ENCODE assay signal across 23 cellular contexts in the genomic region with DNA sequence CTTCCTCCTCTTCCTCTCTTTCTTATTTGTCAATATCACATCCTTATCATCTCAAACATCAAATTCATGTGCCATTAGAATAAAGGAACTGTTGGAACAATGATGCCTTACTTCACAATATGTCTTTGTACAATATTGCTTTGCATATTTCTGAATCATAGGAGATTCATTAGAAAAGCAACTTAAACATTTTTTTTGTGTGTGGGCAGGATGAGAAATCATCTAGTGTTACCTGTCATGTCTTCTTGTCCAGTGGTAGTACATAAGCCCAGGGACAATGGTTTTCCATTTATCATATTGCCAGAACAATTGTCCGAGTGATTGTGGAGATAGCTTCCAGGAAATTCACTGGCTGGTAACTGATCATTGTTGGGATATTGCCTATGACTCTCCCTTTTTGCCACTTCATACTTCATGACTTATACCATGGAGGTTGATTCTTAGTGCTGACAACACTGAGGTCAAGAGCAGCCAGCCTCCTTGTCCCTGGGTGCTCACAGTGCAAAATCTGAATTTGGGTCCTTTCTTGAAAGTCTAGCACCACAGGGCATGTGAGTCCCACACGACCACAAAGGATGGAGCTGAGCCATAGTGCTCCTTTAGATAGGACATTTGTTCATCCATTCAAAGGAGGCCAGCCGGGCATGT.
"Had no signal": no experiment of that assay in that cellular context is flagged by ENCODE, and none has a peak within 500 bp of the region (broad histone marks: within the 10 kb centered on the region; RNA-seq: fewer than 3 reads in every experiment).

No MANE protein-coding gene starts in this region.

- ATAC-seq: activated CD8-positive, alpha-beta T cell treated with anti-CD3 and anti-CD28 coated beads for 36 hours; gastroesophageal sphincter had no signal

- H3K79me2 ChIP-seq: parathyroid adenoma had no signal

- H3K4me1 ChIP-seq: adrenal gland, ascending aorta, parathyroid adenoma, uterus had no signal

- H3K9me3 ChIP-seq: adrenal gland, ascending aorta, esophagus muscularis mucosa, gastroesophageal sphincter, right lobe of liver, transverse colon, uterus had no signal

- H3K4me3 ChIP-seq: adrenal gland, ascending aorta, esophagus muscularis mucosa, gastroesophageal sphincter, right lobe of liver, skin epidermis, transverse colon, uterus had no signal

- H3K9ac ChIP-seq: parathyroid adenoma had no signal

- H3K27ac ChIP-seq: adrenal gland, ascending aorta, brain microvascular endothelial cell, esophagus muscularis mucosa, gastroesophageal sphincter, parathyroid adenoma, right lobe of liver, transverse colon, WERI-Rb-1 had no signal

- H3K27me3 ChIP-seq: adrenal gland, ascending aorta, brain microvascular endothelial cell, esophagus muscularis mucosa, gastroesophageal sphincter, right lobe of liver, transverse colon, uterus had no signal

- H3K36me3 ChIP-seq: adrenal gland, ascending aorta, brain microvascular endothelial cell, esophagus muscularis mucosa, gastroesophageal sphincter, right lobe of liver, transverse colon, uterus, WERI-Rb-1 had no signal

- DNase-seq: activated CD4-positive, alpha-beta T cell treated with anti-CD3 and anti-CD28 coated beads, Interleukin-2, amount 10 ng/mL, durations not matched to agents 7 days and 5 days; activated CD4-positive, CD25-positive, alpha-beta regulatory T cell treated with anti-CD3 and anti-CD28 coated beads, Interleukin-2, amount 50 U/mL, for 72 hours; activated CD8-positive, alpha-beta T cell treated with anti-CD3 and anti-CD28 coated beads for 36 hours; activated gamma-delta T cell treated with Interleukin-2 at 50 U/mL for 16 hours; adrenal gland; brain microvascular endothelial cell; effector memory CD4-positive, alpha-beta T cell; head of caudate nucleus; hypothalamus; left cardiac atrium; mesenchymal stem cell; nephron progenitor cell; nucleus accumbens; right lobe of liver; stimulated activated CD4-positive, alpha-beta T cell treated with anti-CD3 and anti-CD28 coated beads, Interleukin-1b, Interleukin-23, amount 100 ng/mL, for 48 hours; transverse colon; uterus; WERI-Rb-1 had no signal

- H2AFZ ChIP-seq: parathyroid adenoma had no signal
